ENCODE assay signal across 8 cellular contexts in the genomic region with DNA sequence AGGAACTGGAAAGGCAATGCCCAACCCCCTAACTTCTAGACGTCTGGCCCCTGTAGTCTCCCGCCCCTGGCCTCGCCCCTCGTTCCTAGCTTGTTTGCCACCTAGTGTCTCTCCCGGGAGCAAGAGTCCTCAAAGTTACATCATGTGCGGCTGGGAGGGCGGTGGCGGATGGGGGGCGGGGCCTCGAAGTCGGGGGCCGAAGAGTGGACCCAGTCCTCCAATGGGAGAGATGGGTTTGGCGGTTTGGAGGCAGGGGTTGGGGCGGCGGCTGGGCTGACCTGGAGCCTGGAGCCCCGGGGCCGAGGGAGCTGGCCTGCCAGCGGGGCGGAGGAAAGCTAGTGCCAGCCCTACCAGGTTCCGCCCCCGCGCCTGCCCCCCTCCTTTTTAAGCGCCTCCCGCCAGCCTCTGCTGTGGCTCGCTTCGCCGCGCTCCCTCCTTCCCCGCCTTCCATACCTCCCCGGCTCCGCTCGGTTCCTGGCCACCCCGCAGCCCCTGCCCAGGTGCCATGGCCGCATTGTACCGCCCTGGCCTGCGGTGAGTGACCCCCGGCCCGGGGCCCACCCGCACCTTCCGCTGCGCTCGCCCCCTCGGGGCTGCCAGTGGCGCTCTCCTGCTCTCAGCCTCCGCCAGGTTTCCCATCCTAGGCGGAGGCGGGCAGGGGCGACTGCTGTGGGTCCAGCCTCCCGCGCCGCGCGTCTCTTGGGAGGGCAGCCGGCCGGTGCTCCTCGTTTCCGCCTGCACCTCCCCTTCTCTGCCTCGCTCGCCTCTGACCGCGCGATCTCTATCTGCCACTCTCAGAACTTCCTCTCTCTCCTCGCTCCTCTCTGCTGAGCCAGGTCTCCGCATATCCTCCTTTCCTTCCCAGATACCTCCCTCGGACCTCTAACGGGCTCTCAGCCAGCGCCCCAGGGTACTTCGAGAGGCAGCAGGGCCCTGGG. TPM values are rescaled to one million over a fixed set of nuclear protein-coding genes. Genes with fewer than 3 reads are reported as not detected.
A peak's percentile ranks its signal among the peaks of the same experiment; 100 is the strongest.
DNase-seq lines count a peak whose midpoint lies in the region; ATAC-seq and TF ChIP-seq lines count a peak whose summit lies in the region.

PCK2 (plus strand) TSS at position 411 of the 938 bp plus-strand sequence; CDS start at position 506, 95 bp downstream.

- peak; percentile 86 for DNase-seq in HEK293T (ENCODE audit: extremely low spot score)
- peak; percentile 98 for DNase-seq in NB4 (ENCODE audit: low read depth)
- DNase-seq in SKM-1 (lab: John Stamatoyannopoulos, UW; ENCODE audit: unreplicated experiment), result peak; percentile 34
- peak; percentile 96 for DNase-seq in Right ventricle myocardium inferior (ENCODE audit: missing footprints)
- peak; percentile 96 for DNase-seq in transverse colon

- H3K9me3 Mint-ChIP-seq in activated naive CD8-positive, alpha-beta T cell (ENCODE audit: low read depth), result no peaks in the 10 kb centered on the region

- peak within 1 kb of the TSS; percentile 99 for H3K4me3 Mint-ChIP-seq in activated naive CD8-positive, alpha-beta T cell

- peak; percentile 94 for ATAC-seq in Right ventricle myocardium inferior

- intact Hi-C loops in Right ventricle myocardium inferior (cut with DNase I) (loop anchor here (2.0 kb wide), 1 partner anchor 15 kb away; no protein-coding TSS in a partner anchor), transverse colon (cut with DNase I; ENCODE audit: low total_unique reads) (loop anchor here (10.0 kb wide), 1 partner anchor 79 kb away; no protein-coding TSS in a partner anchor)

- TF ChIP-seq CTCF in NB4 (IDR thresholded peaks at IDR 0.05; ENCODE audit: low read depth, low read length), result no peak
- peak; percentile 14 for TF ChIP-seq CTCF in parathyroid adenoma (IDR thresholded peaks at IDR 0.05)
- TF ChIP-seq CTCF in transverse colon (IDR thresholded peaks at IDR 0.05), result peak in 3 of 5 experiments; percentile 25 to 45 (median 31)

- H3K27me3 ChIP-seq in parathyroid adenoma (ENCODE audit: control insufficient read depth, insufficient read depth, low read length) (no peaks in the 10 kb centered on the region), transverse colon (no peaks in the 10 kb centered on the region)

- H3K4me3 ChIP-seq in NB4 (ENCODE audit: low read depth, low read length), result peak within 1 kb of the TSS; percentile 92
- peak within 1 kb of the TSS; percentile 95 for H3K4me3 ChIP-seq in parathyroid adenoma (ENCODE audit: low read depth, low read length)
- H3K4me3 ChIP-seq in transverse colon, result peak within 1 kb of the TSS; percentile 65 to 92 (median 82)

- H3K36me3 Mint-ChIP-seq in activated naive CD8-positive, alpha-beta T cell, result peaks cover 3% of the 10 kb centered on the region

- H3K27me3 Mint-ChIP-seq in activated naive CD8-positive, alpha-beta T cell, result no peaks in the 10 kb centered on the region

- H3K4me2 ChIP-seq in parathyroid adenoma (ENCODE audit: low read length), result peak within 1 kb of the TSS; percentile 100

- H3K9ac ChIP-seq in ES-I3 (ENCODE audit: low read depth, low read length) (peak within 1 kb of the TSS; percentile 99), parathyroid adenoma (peak within 1 kb of the TSS; percentile 88)

- CTCF ChIA-PET in HEK293T (lab: Yijun Ruan, JAX), result interaction anchor here (0.9 to 8.4 kb wide), 5 partner anchors 14 to 67 kb away, joined by 3 to 153 read pairs (median 5); partner anchors contain the start of gene IRF9

- in situ Hi-C loops in transverse colon (cut with MboI; ENCODE audit: low pct_ligation_motif_present in 1 of 4, low pct_unique_long_range_greater_than_20kb in 1 of 4, low sequenced_read_pairs in 3 of 4), result loop anchor here in 1 of 4 donors (5.0 kb wide), 1 partner anchor 37 kb away; no protein-coding TSS in a partner anchor

- peaks cover 11% of the 10 kb centered on the region for H3K79me2 ChIP-seq in parathyroid adenoma

- H3K9me3 ChIP-seq in ES-I3 (ENCODE audit: control insufficient read depth, insufficient read depth, low read length), result no peaks in the 10 kb centered on the region; the same call in 1 of the 2 replicates
- no peaks in the 10 kb centered on the region for H3K9me3 ChIP-seq in parathyroid adenoma (ENCODE audit: control insufficient read depth, low read length)
- H3K9me3 ChIP-seq in transverse colon, result no peaks in the 10 kb centered on the region

- peak within 1 kb of the TSS; percentile 98 for H3K27ac ChIP-seq in parathyroid adenoma
- H3K27ac ChIP-seq in transverse colon, result peak within 1 kb of the TSS; percentile 92 to 99 (median 97)

- TF ChIP-seq POLR2A in NB4 (IDR thresholded peaks at IDR 0.05; ENCODE audit: extremely low read depth, insufficient read length), result peak; percentile 57
- peak; percentile 98 for TF ChIP-seq POLR2A in transverse colon (IDR thresholded peaks at IDR 0.05)

- H3K36me3 ChIP-seq in ES-I3 (ENCODE audit: insufficient read depth, low read length) (peaks cover 11% of the 10 kb centered on the region; the same call in 1 of the 2 replicates), parathyroid adenoma (ENCODE audit: control insufficient read depth, insufficient read depth, low read length) (no peaks in the 10 kb centered on the region), transverse colon (no peaks in the 10 kb centered on the region)

- H2AFZ ChIP-seq in parathyroid adenoma, result peak within 1 kb of the TSS; percentile 93

- POLR2A ChIA-PET in HEK293T (lab: Yijun Ruan, JAX), result interaction anchor here (0.6 to 8.8 kb wide), 29 partner anchors 9 to 999 kb away, joined by 3 to 162 read pairs (median 6); partner anchors contain the start of genes ACIN1, C14orf119, CARMIL3 and CHMP4A

- peak within 1 kb of the TSS; percentile 98 for H3K27ac Mint-ChIP-seq in activated naive CD8-positive, alpha-beta T cell

- TF ChIP-seq EP300 in transverse colon (IDR thresholded peaks at IDR 0.05; ENCODE audit: low read depth), result no peak

- H3K4me1 ChIP-seq in ES-I3 (ENCODE audit: insufficient read depth, low read length) (peaks cover 9% of the 10 kb centered on the region), parathyroid adenoma (peaks cover 22% of the 10 kb centered on the region), transverse colon (peaks cover 4 to 42% (median 19%) of the 10 kb centered on the region in 4 donors)

- peaks cover 30% of the 10 kb centered on the region for H3K4me1 Mint-ChIP-seq in activated naive CD8-positive, alpha-beta T cell (ENCODE audit: low read depth)

- WGBS in transverse colon (ENCODE audit: low coverage in 1 of 2), 2 donors, result 1% methylated on average over 55 of the region's 68 CpGs; no CpG with 5 or more reads in 1 of the 2 donors

TF ChIP-seq in HEK293T, 16 proteins besides CTCF, POLR2A, EP300 and RAD21:
- TF ChIP-seq L3MBTL2 (conservative IDR thresholded peaks at IDR 0.05) (peak; percentile 50; the same call in 1 of the 2 replicates), FOXA1 (IDR thresholded peaks at IDR 0.05) (no peak), FOXM1 (IDR thresholded peaks at IDR 0.05; ENCODE audit: borderline replicate concordance) (no peak)

RNA-seq across cellular contexts. Expression of gene PCK2, which starts in this region (rescaled TPM):
- 4.3 TPM for total RNA-seq in Right ventricle myocardium inferior
- 100 to 1,000 TPM in 3 of 4 donors, 10 to 100 TPM in 1; 74.4 to 238 (median 130) TPM for total RNA-seq in transverse colon

Comparison
In these comparisons a context has a peak if more than half of its experiments do, and no peak if none do; other contexts are left out.
1. Peak in every context shown above with its lines: DNase-seq, ATAC-seq, H3K4me3 ChIP-seq and H3K27ac ChIP-seq.
2. RNA of gene PCK2 (total RNA-seq): 74.4 to 238 TPM in transverse colon; 4.3 TPM in Right ventricle myocardium inferior (single experiment); every median in the first group is over 10 times any median in the second.
3. DNase-seq: peak in every context shown above with its lines; median percentile 98 in NB4; 96 in Right ventricle myocardium inferior; 96 in transverse colon; 86 in HEK293T; 34 in SKM-1.